16 cellular contexts compared by ENCODE assay signal in genomic region chr11:36459046-36459445, GRCh38. TPM values are rescaled to one million over a fixed set of nuclear protein-coding genes. Genes with fewer than 3 reads are reported as not detected.
A peak's percentile ranks its signal among the peaks of the same experiment; 100 is the strongest.
DNase-seq lines count a peak whose midpoint lies in the region; ATAC-seq, FAIRE-seq and TF ChIP-seq lines count a peak whose summit lies in the region.
"Had no signal": no experiment of that assay in that cellular context is flagged by ENCODE, and none has a peak within 500 bp of the region (broad histone marks: within the 10 kb centered on the region; RNA-seq: fewer than 3 reads in every experiment).

No MANE protein-coding gene starts in this region.

- H3K4me2 ChIP-seq in BLaER1 treated with 17β-estradiol and CSF1 and Interleukin-3, amounts not matched to agents 10 nM and 100 nM: peak overlapping the region in 9 of 11 experiments; percentile 2 to 35 (median 23); a peak in 13 of 22 replicates
- H3K4me2 ChIP-seq in H1 (ENCODE audit: insufficient read depth in 1 of 2, low read depth in 2 of 2, low read length in 2 of 2) (no peak overlapping the region), neural progenitor cell (no peak overlapping the region), SK-N-SH (no peak overlapping the region)

- H2BK5ac ChIP-seq in H1 (ENCODE audit: low read depth, low read length): no peak overlapping the region

- H4K5ac ChIP-seq in H1 (ENCODE audit: insufficient read length, low read depth, low read length): no peak overlapping the region

- no peak overlapping the region for H2AK5ac ChIP-seq in H1 (ENCODE audit: low read depth, low read length)

- H3K9me3 Mint-ChIP-seq in stimulated activated naive B cell treated with anti-CD40 and anti-IgM and Interleukin-4, amounts not matched to agents 10 μg/mL and 1 μg/mL and 100 μg/mL, for 72 hours: no peaks in the 10 kb centered on the region
- H3K9me3 Mint-ChIP-seq in neural progenitor cell: no peaks in the 10 kb centered on the region
- H3K9me3 Mint-ChIP-seq: CD4-positive, alpha-beta T cell had no signal

- no peak overlapping the region for H3K14ac ChIP-seq in H1 (ENCODE audit: insufficient read length)

- peaks cover 3% of the 10 kb centered on the region in 2 donors for H3K4me1 Mint-ChIP-seq in stimulated activated naive B cell treated with anti-CD40 and anti-IgM and Interleukin-4, amounts not matched to agents 10 μg/mL and 1 μg/mL and 100 μg/mL, for 72 hours
- peaks cover 40% of the 10 kb centered on the region for H3K4me1 Mint-ChIP-seq in neural progenitor cell

- H3K4me1 ChIP-seq in BLaER1 treated with 17β-estradiol and CSF1 and Interleukin-3, amounts not matched to agents 10 nM and 100 nM: peaks cover 40 to 47% (median 44%) of the 10 kb centered on the region in 10 experiments
- H3K4me1 ChIP-seq in H1 (replicated peaks in 1 of 4; ENCODE audit: control insufficient read depth in 3 of 4, insufficient read depth in 4 of 4, low read length in 3 of 4) (peaks cover 0 to 27% (median 11%) of the 10 kb centered on the region in 4 experiments; a peak in 6 of 7 replicates), neural progenitor cell (peaks cover 39% of the 10 kb centered on the region), SK-N-SH (ENCODE audit: control insufficient read depth in 1 of 2, insufficient read depth in 2 of 2, low read depth in 1 of 2, low read length in 1 of 2) (peaks cover 3 to 20% of the 10 kb centered on the region in 2 experiments; a peak in 3 of 4 replicates)

- no peaks in the 10 kb centered on the region for H3K9me2 ChIP-seq in SK-N-SH

- H3K36me3 Mint-ChIP-seq in stimulated activated naive B cell treated with anti-CD40 and anti-IgM and Interleukin-4, amounts not matched to agents 10 μg/mL and 1 μg/mL and 100 μg/mL, for 72 hours: peaks cover 6 to 45% of the 10 kb centered on the region in 2 donors
- H3K36me3 Mint-ChIP-seq in neural progenitor cell: peaks cover 21% of the 10 kb centered on the region

- no peak overlapping the region for H3K27ac ChIP-seq in BLaER1 treated with 17β-estradiol and CSF1 and Interleukin-3, amounts not matched to agents 10 nM and 100 nM
- H3K27ac ChIP-seq in H1 (ENCODE audit: low read depth, low read length) (no peak overlapping the region), neural progenitor cell (no peak overlapping the region), SK-N-SH (ENCODE audit: low read depth in 2 of 2, low read length in 1 of 2) (no peak overlapping the region)
- H3K27ac ChIP-seq: GM23248 had no signal

- no peak overlapping the region for H3K4me3 Mint-ChIP-seq in stimulated activated naive B cell treated with anti-CD40 and anti-IgM and Interleukin-4, amounts not matched to agents 10 μg/mL and 1 μg/mL and 100 μg/mL, for 72 hours
- H3K4me3 Mint-ChIP-seq in neural progenitor cell: no peak overlapping the region
- H3K4me3 Mint-ChIP-seq: CD4-positive, alpha-beta T cell had no signal

- H3K18ac ChIP-seq in H1 (ENCODE audit: extremely low read depth, low read length): no peak overlapping the region

- peaks cover 4 to 30% (median 16%) of the 10 kb centered on the region in 11 experiments; a peak in 17 of 22 replicates for H3K36me3 ChIP-seq in BLaER1 treated with 17β-estradiol and CSF1 and Interleukin-3, amounts not matched to agents 10 nM and 100 nM
- no peaks in the 10 kb centered on the region for H3K36me3 ChIP-seq in H1 (ENCODE audit: control insufficient read depth in 2 of 4, insufficient read depth in 4 of 4, low read length in 3 of 4)
- H3K36me3 ChIP-seq in neural progenitor cell: no peaks in the 10 kb centered on the region
- no peaks in the 10 kb centered on the region for H3K36me3 ChIP-seq in SK-N-SH (replicated peaks in 1 of 2; ENCODE audit: control insufficient read depth in 1 of 2, insufficient read depth in 2 of 2, low read length in 1 of 2)

- WGBS in H1 (ENCODE audit: extremely low coverage in 1 of 2, insufficient coverage in 1 of 2, insufficient read length in 1 of 2, insufficient replicate concordance in 2 of 2, low coverage in 1 of 2, low lambda C conversion rate in 2 of 2, missing lambda C conversion rate in 1 of 2), 2 experiments: 81% methylated on average over 7 of the region's 7 CpGs; no CpG with 5 or more reads in 1 of the 2 experiments
- 95% methylated on average over 7 of the region's 7 CpGs for WGBS in SK-N-SH (ENCODE audit: low lambda C conversion rate)

- no peak overlapping the region for H2BK12ac ChIP-seq in H1 (ENCODE audit: low read depth, low read length)

- TF ChIP-seq POLR2A in H1 (IDR thresholded peaks at IDR 0.05; ENCODE audit: control extremely low read depth in 1 of 2, low read depth in 2 of 2, low read length in 2 of 2): no peak

- TF ChIP-seq RAD21 in H1 (IDR thresholded peaks at IDR 0.05 in 1 of 2, conservative IDR thresholded peaks at IDR 0.05 in 1 of 2; ENCODE audit: low read depth in 2 of 2, low read length in 2 of 2) (no peak), SK-N-SH (IDR thresholded peaks at IDR 0.05; ENCODE audit: low read length) (no peak)

- H2BK15ac ChIP-seq in H1 (ENCODE audit: low read length): no peak overlapping the region

- no peak for ATAC-seq in stimulated activated naive B cell treated with anti-CD40 and anti-IgM and Interleukin-4, amounts not matched to agents 10 μg/mL and 1 μg/mL and 100 μg/mL, for 72 hours (replicated peaks)
- ATAC-seq: GM12878 had no signal

- H2AFZ ChIP-seq in H1 (ENCODE audit: low read length): no peak overlapping the region
- no peak overlapping the region for H2AFZ ChIP-seq in neural progenitor cell (replicated peaks)
- H2AFZ ChIP-seq in SK-N-SH (ENCODE audit: low read depth): no peak overlapping the region
- H2AFZ ChIP-seq: GM23248 had no signal

- no peaks in the 10 kb centered on the region for H3K23me2 ChIP-seq in H1 (ENCODE audit: low read depth, low read length)

- H3K79me2 ChIP-seq in H1 (ENCODE audit: control insufficient read depth in 1 of 2, insufficient read depth in 2 of 2, low read length in 2 of 2) (no peaks in the 10 kb centered on the region), neural progenitor cell (ENCODE audit: low read depth) (no peaks in the 10 kb centered on the region), SK-N-SH (ENCODE audit: insufficient read depth) (no peaks in the 10 kb centered on the region)

- no peak overlapping the region for H3K4me3 ChIP-seq in BLaER1 treated with 17β-estradiol and CSF1 and Interleukin-3, amounts not matched to agents 10 nM and 100 nM
- H3K4me3 ChIP-seq in H1 (ENCODE audit: extremely low read depth in 1 of 4, insufficient read depth in 2 of 4, low read depth in 3 of 4, low read length in 4 of 4) (no peak overlapping the region), neural progenitor cell (no peak overlapping the region), SK-N-SH (ENCODE audit: low read depth in 2 of 2, low read length in 1 of 2) (no peak overlapping the region)
- H3K4me3 ChIP-seq: GM12878, GM23248 had no signal

- DNase-seq in H1 (ENCODE audit: low read depth in 1 of 2, low spot score in 2 of 2) (no peak), mesenteric fat pad (ENCODE audit: low spot score) (peak; percentile 78), neural progenitor cell (ENCODE audit: low spot score) (no peak), SK-N-SH (no peak)
- DNase-seq in stimulated activated naive B cell treated with anti-CD40 and anti-IgM and Interleukin-4, amounts not matched to agents 10 μg/mL and 1 μg/mL and 100 μg/mL, for 72 hours: no peak
- DNase-seq in activated CD4-positive, CD25-positive, alpha-beta regulatory T cell (lab: John Stamatoyannopoulos, UW): no peak
- DNase-seq in activated CD4-positive, CD25-positive, alpha-beta regulatory T cell treated with anti-CD3 and anti-CD28 coated beads, Interleukin-2, amount 50 U/mL, for 72 hours: no peak
- DNase-seq: 8988T; AML-193; C1 segment of cervical spinal cord; CD4-positive, alpha-beta T cell; GM23248; H7 had no signal

- no peak overlapping the region for H3K4ac ChIP-seq in H1 (replicated peaks; ENCODE audit: insufficient read length, low read depth, low read length)

- peaks cover 0 to 4% (median 0%) of the 10 kb centered on the region in 11 experiments; a peak in 2 of 22 replicates for H4K20me1 ChIP-seq in BLaER1 treated with 17β-estradiol and CSF1 and Interleukin-3, amounts not matched to agents 10 nM and 100 nM
- H4K20me1 ChIP-seq in H1 (replicated peaks in 1 of 2; ENCODE audit: control insufficient read depth in 1 of 2, insufficient read depth in 2 of 2, low read length in 2 of 2) (no peaks in the 10 kb centered on the region), neural progenitor cell (ENCODE audit: low read depth) (no peaks in the 10 kb centered on the region), SK-N-SH (ENCODE audit: insufficient read depth) (no peaks in the 10 kb centered on the region)

- no peak overlapping the region for H3K56ac ChIP-seq in H1 (replicated peaks; ENCODE audit: insufficient read length, low read depth, low read length)

- CTCF ChIA-PET in H1 (lab: Charles Lee; ENCODE audit: partially characterized antibody): interaction anchor here (1.0 to 4.0 kb wide), 9 partner anchors 9 to 167 kb away, joined by 3 to 29 read pairs (median 5); no protein-coding TSS in a partner anchor
- CTCF ChIA-PET in SK-N-SH (lab: Yijun Ruan, JAX): interaction anchor here (1.0 to 2.7 kb wide), 4 partner anchors 20 to 167 kb away, joined by 3 to 7 read pairs (median 4); no protein-coding TSS in a partner anchor

- peak overlapping the region; percentile 30; the same call in 1 of the 2 replicates for H4K8ac ChIP-seq in H1 (ENCODE audit: extremely low read depth, insufficient read depth, low read length)

- TF ChIP-seq CTCF in H1 (IDR thresholded peaks at IDR 0.05; ENCODE audit: control extremely low read depth in 1 of 3, insufficient read depth in 1 of 3, low read depth in 1 of 3, low read length in 3 of 3) (no peak), neural progenitor cell (IDR thresholded peaks at IDR 0.05) (no peak), SK-N-SH (IDR thresholded peaks at IDR 0.05) (no peak)

- no peak overlapping the region for H2BK20ac ChIP-seq in H1 (ENCODE audit: low read length)

- peaks cover 27% of the 10 kb centered on the region for H3F3A ChIP-seq in neural progenitor cell (ENCODE audit: low read depth)
- peaks cover 4% of the 10 kb centered on the region for H3F3A ChIP-seq in SK-N-SH (replicated peaks; ENCODE audit: insufficient read depth)

- no peak overlapping the region for H3K23ac ChIP-seq in H1 (ENCODE audit: insufficient read length)

- no peak for FAIRE-seq in H1 (lab: Jason Lieb, UNC)
- FAIRE-seq: GM12878, GM18507 had no signal

- POLR2A ChIA-PET in H1 (lab: Charles Lee; ENCODE audit: partially characterized antibody): interaction anchor here (0.9 kb wide), 1 partner anchor 10 kb away, joined by 3 read pairs; no protein-coding TSS in a partner anchor
- POLR2A ChIA-PET in SK-N-SH (lab: Yijun Ruan, JAX): no interaction called here

- H4K91ac ChIP-seq in H1 (replicated peaks; ENCODE audit: insufficient read length, low read length): no peak overlapping the region

- H3K27ac Mint-ChIP-seq in stimulated activated naive B cell treated with anti-CD40 and anti-IgM and Interleukin-4, amounts not matched to agents 10 μg/mL and 1 μg/mL and 100 μg/mL, for 72 hours: peak overlapping the region; percentile 42
- H3K27ac Mint-ChIP-seq in neural progenitor cell: no peak overlapping the region
- H3K27ac Mint-ChIP-seq: CD4-positive, alpha-beta T cell had no signal

- H3K9ac ChIP-seq in BLaER1 treated with 17β-estradiol and CSF1 and Interleukin-3, amounts not matched to agents 10 nM and 100 nM: no peak overlapping the region; a peak in 1 of 22 replicates
- H3K9ac ChIP-seq in H1 (replicated peaks in 1 of 4; ENCODE audit: extremely low read depth in 1 of 4, low read depth in 3 of 4, low read length in 3 of 4): no peak overlapping the region
- no peak overlapping the region for H3K9ac ChIP-seq in neural progenitor cell
- no peak overlapping the region for H3K9ac ChIP-seq in SK-N-SH
- H3K9ac ChIP-seq: GM23248 had no signal

- H3K27me3 ChIP-seq in BLaER1 treated with 17β-estradiol and CSF1 and Interleukin-3, amounts not matched to agents 10 nM and 100 nM: no peaks in the 10 kb centered on the region
- H3K27me3 ChIP-seq in H1 (replicated peaks in 1 of 4; ENCODE audit: control insufficient read depth in 3 of 4, extremely low read depth in 1 of 4, insufficient read depth in 3 of 4, low read length in 3 of 4): no peaks in the 10 kb centered on the region
- no peaks in the 10 kb centered on the region for H3K27me3 ChIP-seq in neural progenitor cell
- no peaks in the 10 kb centered on the region for H3K27me3 ChIP-seq in SK-N-SH (ENCODE audit: insufficient read depth)

- H2BK120ac ChIP-seq in H1 (replicated peaks; ENCODE audit: low read depth, low read length): no peak overlapping the region

- no peaks in the 10 kb centered on the region for H3K9me3 ChIP-seq in BLaER1 treated with 17β-estradiol and CSF1 and Interleukin-3, amounts not matched to agents 10 nM and 100 nM (replicated peaks in 1 of 11)
- H3K9me3 ChIP-seq in H1 (ENCODE audit: insufficient read depth in 2 of 2, low read depth in 1 of 2, low read length in 1 of 2) (no peaks in the 10 kb centered on the region), neural progenitor cell (ENCODE audit: low read depth) (no peaks in the 10 kb centered on the region), SK-N-SH (no peaks in the 10 kb centered on the region)

- H3K27me3 Mint-ChIP-seq in stimulated activated naive B cell treated with anti-CD40 and anti-IgM and Interleukin-4, amounts not matched to agents 10 μg/mL and 1 μg/mL and 100 μg/mL, for 72 hours: no peaks in the 10 kb centered on the region
- H3K27me3 Mint-ChIP-seq in neural progenitor cell (ENCODE audit: insufficient read depth, low read depth): peaks cover 9% of the 10 kb centered on the region
- H3K27me3 Mint-ChIP-seq: CD4-positive, alpha-beta T cell had no signal

- no peaks in the 10 kb centered on the region for H3K79me1 ChIP-seq in H1 (ENCODE audit: low read depth, low read length)

- no peak for TF ChIP-seq EP300 in H1 (IDR thresholded peaks at IDR 0.05; ENCODE audit: borderline replicate concordance in 1 of 2, low read depth in 2 of 2, low read length in 2 of 2)
- TF ChIP-seq EP300 in SK-N-SH (IDR thresholded peaks at IDR 0.05; ENCODE audit: borderline replicate concordance in 1 of 2, low read depth in 1 of 2, low read length in 1 of 2): no peak

RNA-seq across cellular contexts. Expression of gene TRAF6, which starts 51.0 kb away (rescaled TPM):
- total RNA-seq in H1 (2021; fragmentation: NEBNext Ultra II Directional; extraction: Animal tissue kit (Norgen Biotek cat#: 25700)): 8.8 and 9.4 TPM in 2 replicates
- polyA plus RNA-seq in H1 (2011; rRNA removed): 2.6 and 4.6 TPM in 2 replicates
- polyA plus RNA-seq in H1 (2011; cell fraction: cytosol; rRNA removed): 3.7 TPM
- 5.2 TPM for polyA plus RNA-seq in H1 (2011; cell fraction: nucleus; rRNA removed)
- 4.2 to 5.0 TPM (median 4.5 TPM) in 4 replicates for polyA plus RNA-seq in H1 (2012, experiment 1 of 2)
- polyA plus RNA-seq in H1 (2012, experiment 2 of 2): 0.45 TPM
- 4.4 TPM for polyA plus RNA-seq in H1 (2013, experiment 1 of 2)
- 4.3 TPM for polyA plus RNA-seq in H1 (2013, experiment 2 of 2)
- polyA minus RNA-seq in H1 (2011; rRNA and poly(A)+ RNA removed): 10.4 and 13.4 TPM in 2 replicates
- 4.9 TPM for polyA minus RNA-seq in H1 (2011; cell fraction: cytosol; rRNA and poly(A)+ RNA removed)
- 11.3 TPM for polyA minus RNA-seq in H1 (2011; cell fraction: nucleus; rRNA and poly(A)+ RNA removed)
- total RNA-seq in mesenteric fat pad: 13.4 TPM
- 11.0 and 11.5 TPM in 2 replicates for total RNA-seq in neural progenitor cell (ENCODE audit: low replicate concordance)
- 4.3 and 5.1 TPM in 2 replicates for polyA plus RNA-seq in SK-N-SH (2012; rRNA removed)
- 4.3 and 4.6 TPM in 2 replicates for polyA plus RNA-seq in SK-N-SH (2012; cell fraction: cytosol; rRNA removed)
- 4.5 and 7.4 TPM in 2 replicates for polyA plus RNA-seq in SK-N-SH (2012; cell fraction: nucleus; rRNA removed)

Comparison
In these comparisons a context has a peak if more than half of its experiments do, and no peak if none do; other contexts are left out.
1. H3K4me2 ChIP-seq: peak in BLaER1 treated with 17β-estradiol and CSF1 and Interleukin-3, amounts not matched to agents 10 nM and 100 nM (9 of 11); none in H1 (0 of 2), neural progenitor cell (single experiment) and SK-N-SH (single experiment).